19 cellular contexts compared by ENCODE assay signal in genomic region chr21:34528131-34528561, GRCh38. TPM values are rescaled to one million over a fixed set of nuclear protein-coding genes. Genes with fewer than 3 reads are reported as not detected.
DNase-seq lines count a peak whose midpoint lies in the region; ATAC-seq and TF ChIP-seq lines count a peak whose summit lies in the region.
"Had no signal": no experiment of that assay in that cellular context is flagged by ENCODE, and none has a peak within 500 bp of the region (broad histone marks: within the 10 kb centered on the region; RNA-seq: fewer than 3 reads in every experiment).

No MANE protein-coding gene starts in this region.

- TF ChIP-seq CTCF in body of pancreas (IDR thresholded peaks at IDR 0.05) (no peak), left lung (IDR thresholded peaks at IDR 0.05) (no peak), stomach (IDR thresholded peaks at IDR 0.05) (no peak)

- peaks cover 42% of the 10 kb centered on the region for H3K4me1 ChIP-seq in body of pancreas
- H3K4me1 ChIP-seq in left lung: peaks cover 17 to 47% of the 10 kb centered on the region in 2 donors
- peaks cover 23 to 49% (median 42%) of the 10 kb centered on the region in 4 donors for H3K4me1 ChIP-seq in stomach

- DNase-seq in DMS79 treated with DMSO at 0.1 percent for 48 hours (lab: John Stamatoyannopoulos, UW) (peak; percentile 52), DMS79 (lab: John Stamatoyannopoulos, UW) (no peak), body of pancreas (no peak), left lung (no peak), stomach (no peak), NOMO-1 treated with DMSO at 0.1 percent for 48 hours (lab: John Stamatoyannopoulos, UW; ENCODE audit: unreplicated experiment) (no peak), NCI-H1436 treated with DMSO at 0.1 percent for 48 hours (lab: John Stamatoyannopoulos, UW) (no peak)
- DNase-seq: activated CD4-positive, alpha-beta T cell treated with anti-CD3 and anti-CD28 coated beads for 1 hour; activated T-cell treated with anti-CD3 and anti-CD28 coated beads, Interleukin-2, amount 50 U/mL, for 1 hour; aorta; foreskin melanocyte; NCI-H2029; NCI-H82; right cardiac atrium; stimulated activated CD4-positive, alpha-beta T cell treated with anti-CD3 and anti-CD28 coated beads, Interleukin-4, amount 100 ng/mL, for 24 hours had no signal

- H3K9me3 ChIP-seq in body of pancreas: no peaks in the 10 kb centered on the region
- H3K9me3 ChIP-seq in left lung: no peaks in the 10 kb centered on the region
- H3K9me3 ChIP-seq in stomach: no peaks in the 10 kb centered on the region

- no peaks in the 10 kb centered on the region for H3K36me3 ChIP-seq in body of pancreas (replicated peaks in 1 of 2; ENCODE audit: insufficient read depth in 1 of 2, low read depth in 2 of 2)
- H3K36me3 ChIP-seq in left lung: no peaks in the 10 kb centered on the region
- peaks cover 0 to 2% (median 0%) of the 10 kb centered on the region in 4 donors for H3K36me3 ChIP-seq in stomach

- ATAC-seq in body of pancreas: peak; percentile 17
- ATAC-seq in left lung: peak; percentile 15
- ATAC-seq in HG02973 (IDR thresholded peaks at IDR 0.05; ENCODE audit: unreplicated experiment): no peak
- ATAC-seq: right cardiac atrium; stimulated activated effector memory CD8-positive, alpha-beta T cell treated with anti-CD3 and anti-CD28 coated beads, Interleukin-12 subunit alpha, Interleukin-12 subunit beta, amount 100 ng/mL, for 72 hours had no signal

- H3K4me3 ChIP-seq in body of pancreas: no peak overlapping the region
- H3K4me3 ChIP-seq in left lung: no peak overlapping the region
- H3K4me3 ChIP-seq in stomach: no peak overlapping the region

- WGBS in body of pancreas, 2 donors: 21 to 39% methylated on average over 3 of the region's 3 CpGs
- WGBS in stomach, 5 donors: 59 to 70% (median 67%) methylated on average over 3 of the region's 3 CpGs

- intact Hi-C loops in body of pancreas (cut with DNase I) (no loop called here), left lung (cut with DNase I) (no loop called here), stomach (cut with DNase I; ENCODE audit: low total_unique reads) (no loop called here)

- H3K27ac ChIP-seq in body of pancreas (peak overlapping the region; percentile 32 to 97 (median 91)), left lung (peak overlapping the region; percentile 89 to 98), stomach (peak overlapping the region in 4 of 5 donors; percentile 89 to 90 (median 90))
- H3K27ac ChIP-seq: 22Rv1, RWPE1 had no signal

- TF ChIP-seq POLR2A in body of pancreas (IDR thresholded peaks at IDR 0.05): no peak
- TF ChIP-seq POLR2A in stomach (IDR thresholded peaks at IDR 0.05): no peak

- TF ChIP-seq EP300 in stomach (IDR thresholded peaks at IDR 0.05): no peak

- H3K27me3 ChIP-seq in body of pancreas (no peaks in the 10 kb centered on the region), left lung (no peaks in the 10 kb centered on the region), stomach (no peaks in the 10 kb centered on the region)

RNA-seq across cellular contexts. Expression of gene KCNE1, which starts 16.1 kb away (rescaled TPM):
- total RNA-seq in body of pancreas: 1 to 10 TPM in 1 of 2 donors, not detected in 1; 1.0 TPM
- total RNA-seq in left lung: 10 to 100 TPM in 1 of 2 donors, 1 to 10 TPM in 1; 3.8 to 21.2 TPM
- 10 to 100 TPM in 1 of 5 donors, 1 to 10 TPM in 4; 1.7 to 10.6 (median 2.2) TPM for total RNA-seq in stomach
- under 1 TPM in 2 of 3 donors, not detected in 1; 0.13 to 0.19 TPM for polyA plus RNA-seq in stomach
